In genomic region chrX:24196509-24196908, GRCh38 we compare ENCODE assay signal across 28 cellular contexts.
"Had no signal": no experiment of that assay in that cellular context is flagged by ENCODE, and none has a peak within 500 bp of the region (broad histone marks: within the 10 kb centered on the region; RNA-seq: fewer than 3 reads in every experiment).

No MANE protein-coding gene starts in this region.

- H3K27ac ChIP-seq: brain microvascular endothelial cell, coronary artery, epithelial cell of prostate, esophagus squamous epithelium, gastroesophageal sphincter, heart right ventricle had no signal

- DNase-seq: activated CD4-positive, alpha-beta memory T cell treated with anti-CD3 and anti-CD28 coated beads, Interleukin-2, amount 10 ng/mL, durations not matched to agents 7 days and 5 days; activated CD4-positive, alpha-beta T cell treated with anti-CD3 and anti-CD28 coated beads for 1 hour; activated CD4-positive, alpha-beta T cell treated with anti-CD3 and anti-CD28 coated beads for 4 hours; activated CD4-positive, alpha-beta T cell treated with anti-CD3 and anti-CD28 coated beads, Interleukin-2, amount 10 ng/mL, durations not matched to agents 7 days and 5 days; activated CD4-positive, alpha-beta T cell treated with anti-CD3 and anti-CD28 coated beads, Interleukin-2, amount 50 U/mL, for 4 hours; activated CD8-positive, alpha-beta memory T cell treated with anti-CD3 and anti-CD28 coated beads, Interleukin-2, amount 50 U/mL, for 48 hours; activated gamma-delta T cell treated with Interleukin-2 at 50 U/mL for 16 hours; activated naive CD4-positive, alpha-beta T cell treated with anti-CD3 and anti-CD28 coated beads, Interleukin-2, amount 50 U/mL, for 16 hours; activated naive CD4-positive, alpha-beta T cell treated with Interleukin-2 at 50 U/mL for 16 hours; activated T-cell treated with anti-CD3 and anti-CD28 coated beads for 4 hours; activated T-cell treated with anti-CD3 and anti-CD28 coated beads, Interleukin-2, amount 50 U/mL, for 24 hours; activated T-cell treated with anti-CD3 and anti-CD28 coated beads, Interleukin-2, amount 50 U/mL, for 72 hours; amniotic stem cell; anterior cingulate cortex; brain microvascular endothelial cell; effector CD4-positive, alpha-beta T cell; esophagus squamous epithelium; foreskin melanocyte; heart right ventricle; T-helper 1 cell; T-helper 2 cell had no signal

- H3K9me3 ChIP-seq: esophagus squamous epithelium, gastroesophageal sphincter, heart right ventricle had no signal

- H3K27me3 ChIP-seq: brain microvascular endothelial cell, esophagus squamous epithelium, gastroesophageal sphincter, heart right ventricle had no signal

- H3K36me3 ChIP-seq: brain microvascular endothelial cell, esophagus squamous epithelium, gastroesophageal sphincter had no signal

- ATAC-seq: activated T-cell treated with anti-CD3 and anti-CD28 coated beads, Interleukin-2, amount 50 U/mL, for 72 hours; gastroesophageal sphincter; heart right ventricle had no signal

- FAIRE-seq: astrocyte, bronchial epithelial cell, endometrium, endothelial cell of umbilical vein had no signal

- H3K4me3 ChIP-seq: coronary artery, esophagus squamous epithelium, gastroesophageal sphincter, heart right ventricle had no signal
